8 cellular contexts compared by ENCODE assay signal in genomic region chr17:20009302-20010098, GRCh38.
DNase-seq lines count a peak whose midpoint lies in the region; ATAC-seq and TF ChIP-seq lines count a peak whose summit lies in the region.

Gene SPECC1 (plus strand): TSS chr17:20009359. CDS start chr17:20096652, 87,293 bp downstream.

- H3K4me3 ChIP-seq in astrocyte of the cerebellum (ENCODE audit: low read depth, low read length): peak within 1 kb of the TSS; percentile 63
- peak within 1 kb of the TSS; percentile 53 for H3K4me3 ChIP-seq in iPS-11a (ENCODE audit: low read depth, low read length)
- peak within 1 kb of the TSS; percentile 69 for H3K4me3 ChIP-seq in skeletal muscle cell (ENCODE audit: low read depth, low read length)

- TF ChIP-seq CTCF in GM12874 (IDR thresholded peaks at IDR 0.05; ENCODE audit: insufficient read depth, low read depth, low read length): peak; percentile 98
- no peak for TF ChIP-seq CTCF in astrocyte of the cerebellum (IDR thresholded peaks at IDR 0.05; ENCODE audit: low read depth, low read length, missing control alignments)

- peak; percentile 95 for ATAC-seq in HG02642 (IDR thresholded peaks at IDR 0.05; ENCODE audit: poor library complexity, unreplicated experiment)

- DNase-seq in NCI-H1417 (lab: John Stamatoyannopoulos, UW): peak; percentile 79 to 84 (median 81)
- peak; percentile 64 for DNase-seq in T-helper 22 cell (ENCODE audit: low read depth)
- peak; percentile 6 for DNase-seq in astrocyte of the cerebellum (ENCODE audit: low read depth)
- no peak for DNase-seq in skeletal muscle cell (ENCODE audit: low read depth)
- DNase-seq in OCI-M2 (lab: John Stamatoyannopoulos, UW; ENCODE audit: unreplicated experiment): no peak

- in situ Hi-C loops in astrocyte of the cerebellum (cut with HindIII; ENCODE audit: low sequenced_read_pairs): no loop called here

Comparison
In these comparisons a context has a peak if more than half of its experiments do, and no peak if none do; other contexts are left out.
1. DNase-seq: peak in NCI-H1417 (3 of 3), T-helper 22 cell (single experiment) and astrocyte of the cerebellum (single experiment); none in skeletal muscle cell (single experiment) and OCI-M2 (single experiment).
2. Peak in every context shown above with its lines, with median percentiles within 50 percentile points of each other: H3K4me3 ChIP-seq.